In genomic region chr18:21179590-21180220, GRCh38 we compare ENCODE assay signal across 8 cellular contexts.
A peak's percentile ranks its signal among the peaks of the same experiment; 100 is the strongest.
DNase-seq lines count a peak whose midpoint lies in the region; ATAC-seq, FAIRE-seq and TF ChIP-seq lines count a peak whose summit lies in the region.

No MANE protein-coding gene starts in this region.

- no peak overlapping the region for H3K27ac Mint-ChIP-seq in nephron

- TF ChIP-seq CTCF in C4-2B (conservative IDR thresholded peaks at IDR 0.05) = peak; percentile 89
- TF ChIP-seq CTCF in esophagus squamous epithelium (IDR thresholded peaks at IDR 0.05) = peak; percentile 44 to 72 (median 57)
- TF ChIP-seq CTCF in nephron (IDR thresholded peaks at IDR 0.05; ENCODE audit: unreplicated experiment in 3 of 3) = peak; percentile 71 to 74 (median 72)

- H3K36me3 ChIP-seq in esophagus squamous epithelium = no peaks in the 10 kb centered on the region

- no peak overlapping the region for H3K4me3 Mint-ChIP-seq in nephron

- peak; percentile 79 for FAIRE-seq in urothelium cell line (lab: Jason Lieb, UNC)

- DNase-seq in NCI-H748 treated with DMSO at 0.1 percent for 48 hours (lab: John Stamatoyannopoulos, UW) (peak; percentile 69), esophagus squamous epithelium (lab: John Stamatoyannopoulos, UW) (no peak), urothelium cell line (ENCODE audit: low spot score) (peak; percentile 76)
- DNase-seq in activated CD4-positive, alpha-beta T cell treated with anti-CD3 and anti-CD28 coated beads, Interleukin-2, amount 50 U/mL, for 48 hours = peak; percentile 26 to 50

- H3K36me3 Mint-ChIP-seq in nephron (ENCODE audit: low read depth) = no peaks in the 10 kb centered on the region

- 30 to 40% methylated on average over 7 of the region's 7 CpGs for WGBS in esophagus squamous epithelium, 2 donors

- H3K4me1 ChIP-seq in esophagus squamous epithelium = no peaks in the 10 kb centered on the region

- H3K27me3 ChIP-seq in esophagus squamous epithelium = no peaks in the 10 kb centered on the region

- H3K4me1 Mint-ChIP-seq in nephron = no peaks in the 10 kb centered on the region

- no peak overlapping the region for H3K4me3 ChIP-seq in esophagus squamous epithelium

- ATAC-seq in GM18870 (IDR thresholded peaks at IDR 0.05; ENCODE audit: unreplicated experiment) (peak; percentile 82), HG03469 (IDR thresholded peaks at IDR 0.05; ENCODE audit: unreplicated experiment) (peak; percentile 78)

- peaks cover 10% of the 10 kb centered on the region for H3K27me3 Mint-ChIP-seq in nephron (ENCODE audit: low read depth)

- intact Hi-C loops in esophagus squamous epithelium (cut with DNase I) = loop anchor here (5.0 kb wide), 1 partner anchor 97 kb away; no protein-coding TSS in a partner anchor

- no peaks in the 10 kb centered on the region for H3K9me3 ChIP-seq in esophagus squamous epithelium

- TF ChIP-seq POLR2A in esophagus squamous epithelium (IDR thresholded peaks at IDR 0.05) = no peak

- no peaks in the 10 kb centered on the region for H3K9me3 Mint-ChIP-seq in nephron

- H3K27ac ChIP-seq in C4-2B = no peak overlapping the region
- no peak overlapping the region for H3K27ac ChIP-seq in esophagus squamous epithelium
